Comparison of ENCODE assay signal across 28 cellular contexts in genomic region chr12:50203691-50204090, GRCh38. TPM values are rescaled to one million over a fixed set of nuclear protein-coding genes. Genes with fewer than 3 reads are reported as not detected.
A peak's percentile ranks its signal among the peaks of the same experiment; 100 is the strongest.
DNase-seq lines count a peak whose midpoint lies in the region; ATAC-seq and TF ChIP-seq lines count a peak whose summit lies in the region.
"Had no signal": no experiment of that assay in that cellular context is flagged by ENCODE, and none has a peak within 500 bp of the region (broad histone marks: within the 10 kb centered on the region; RNA-seq: fewer than 3 reads in every experiment).

No MANE protein-coding gene starts in this region.

- no peak overlapping the region for H2AFZ ChIP-seq in smooth muscle cell (ENCODE audit: low read depth)

- intact Hi-C loops in activated CD4-positive, alpha-beta T cell treated with anti-CD3 and anti-CD28 coated beads for 36 hours (cut with DNase I, micrococcal nuclease): no loop called here

- no peak for ATAC-seq in activated CD4-positive, alpha-beta T cell treated with anti-CD3 and anti-CD28 coated beads for 36 hours
- ATAC-seq in HG03025 (IDR thresholded peaks at IDR 0.05; ENCODE audit: low FRiP score, unreplicated experiment): no peak
- ATAC-seq: activated CD8-positive, alpha-beta memory T cell treated with anti-CD3 and anti-CD28 coated beads, Interleukin-2, amount 10 ng/mL, durations not matched to agents 7 days and 5 days; effector memory CD8-positive, alpha-beta T cell; gastrocnemius medialis; left lobe of liver; stimulated activated naive CD8-positive, alpha-beta T cell treated with anti-CD3 and anti-CD28 coated beads, Interleukin-15, amount 100 ng/mL, for 72 hours had no signal

- peak overlapping the region; percentile 24 for H3K27ac Mint-ChIP-seq in T-helper 2 cell treated with Interferon-gamma antibody and Interleukin-4, amounts not matched to agents 5 μg/mL and 100 μg/mL, for 36 hours
- H3K27ac Mint-ChIP-seq in activated CD4-positive, alpha-beta T cell treated with anti-CD3 and anti-CD28 coated beads for 36 hours: no peak overlapping the region
- H3K27ac Mint-ChIP-seq: activated CD8-positive, alpha-beta memory T cell treated with anti-CD3 and anti-CD28 coated beads, Interleukin-2, amount 10 ng/mL, durations not matched to agents 7 days and 5 days; activated naive CD4-positive, alpha-beta T cell treated with anti-CD3 and anti-CD28 coated beads, Interleukin-2, amount 10 ng/mL, durations not matched to agents 7 days and 5 days; CD4-positive, alpha-beta T cell; effector memory CD8-positive, alpha-beta T cell; naive B cell; stimulated activated naive CD8-positive, alpha-beta T cell treated with anti-CD3 and anti-CD28 coated beads, Interleukin-15, amount 100 ng/mL, for 72 hours had no signal

- POLR2A ChIA-PET in RWPE1 (lab: Yijun Ruan, JAX; ENCODE audit: low non-redundant PET): no interaction called here
- POLR2A ChIA-PET in activated CD4-positive, alpha-beta T cell treated with anti-CD3 and anti-CD28 coated beads for 36 hours (lab: Charles Lee): no interaction called here

- peaks cover 17% of the 10 kb centered on the region for H4K20me1 ChIP-seq in smooth muscle cell (ENCODE audit: low read depth)

- no peak overlapping the region for H3K4me3 Mint-ChIP-seq in T-helper 2 cell treated with Interferon-gamma antibody and Interleukin-4, amounts not matched to agents 5 μg/mL and 100 μg/mL, for 36 hours
- no peak overlapping the region for H3K4me3 Mint-ChIP-seq in activated CD4-positive, alpha-beta T cell treated with anti-CD3 and anti-CD28 coated beads for 36 hours
- H3K4me3 Mint-ChIP-seq: activated CD8-positive, alpha-beta memory T cell treated with anti-CD3 and anti-CD28 coated beads, Interleukin-2, amount 10 ng/mL, durations not matched to agents 7 days and 5 days; activated naive CD4-positive, alpha-beta T cell treated with anti-CD3 and anti-CD28 coated beads, Interleukin-2, amount 10 ng/mL, durations not matched to agents 7 days and 5 days; CD4-positive, alpha-beta T cell; effector memory CD8-positive, alpha-beta T cell; stimulated activated naive CD8-positive, alpha-beta T cell treated with anti-CD3 and anti-CD28 coated beads, Interleukin-15, amount 100 ng/mL, for 72 hours had no signal

- H3F3A ChIP-seq in smooth muscle cell (ENCODE audit: low read depth): no peaks in the 10 kb centered on the region

- no peak overlapping the region for H3K4me2 ChIP-seq in smooth muscle cell

- H3K9me3 ChIP-seq in smooth muscle cell (replicated peaks; ENCODE audit: low read depth): no peaks in the 10 kb centered on the region
- H3K9me3 ChIP-seq: colonic mucosa, esophagus muscularis mucosa, gastrocnemius medialis, thyroid gland had no signal

- H3K79me2 ChIP-seq in smooth muscle cell (ENCODE audit: low read depth): peaks cover 40% of the 10 kb centered on the region

- peaks cover 56% of the 10 kb centered on the region for H3K36me3 Mint-ChIP-seq in T-helper 2 cell treated with Interferon-gamma antibody and Interleukin-4, amounts not matched to agents 5 μg/mL and 100 μg/mL, for 36 hours (ENCODE audit: low read depth)
- H3K36me3 Mint-ChIP-seq in activated CD4-positive, alpha-beta T cell treated with anti-CD3 and anti-CD28 coated beads for 36 hours (ENCODE audit: low read depth): peaks cover 39% of the 10 kb centered on the region

- DNase-seq in T-helper 2 cell treated with Interferon-gamma antibody and Interleukin-4, amounts not matched to agents 5 μg/mL and 100 μg/mL, for 36 hours (ENCODE audit: low spot score): no peak
- DNase-seq in T-helper 2 cell (no peak), RWPE1 (ENCODE audit: low spot score) (no peak), epithelial cell of prostate (ENCODE audit: low read depth, low spot score) (no peak), smooth muscle cell (lab: John Stamatoyannopoulos, UW; ENCODE audit: unreplicated experiment) (no peak)
- DNase-seq in activated CD4-positive, alpha-beta T cell treated with anti-CD3 and anti-CD28 coated beads for 36 hours: no peak
- DNase-seq in activated effector memory CD4-positive, alpha-beta T cell treated with anti-CD3 and anti-CD28 coated beads, Interleukin-2, amount 50 U/mL, for 16 hours: no peak
- DNase-seq: 8988T; activated CD8-positive, alpha-beta memory T cell treated with anti-CD3 and anti-CD28 coated beads, Interleukin-2, amount 10 ng/mL, durations not matched to agents 7 days and 5 days; activated naive CD4-positive, alpha-beta T cell treated with anti-CD3 and anti-CD28 coated beads, Interleukin-2, amount 10 ng/mL, durations not matched to agents 7 days and 5 days; amniotic stem cell; CD4-positive, alpha-beta T cell; colonic mucosa; effector memory CD8-positive, alpha-beta T cell; gastrocnemius medialis; H7; naive B cell; NCI-H1105; NCI-H187 treated with DMSO at 0.1 percent for 48 hours; NCI-H526 treated with DMSO at 0.1 percent for 48 hours; stimulated activated CD8-positive, alpha-beta memory T cell treated with anti-CD3 and anti-CD28 coated beads, Interleukin-4, amount 100 ng/mL, for 48 hours; stimulated activated naive CD8-positive, alpha-beta T cell treated with anti-CD3 and anti-CD28 coated beads, Interleukin-15, amount 100 ng/mL, for 72 hours; T-helper 9 cell; thyroid gland had no signal

- H3K27me3 ChIP-seq in smooth muscle cell (ENCODE audit: low read depth): no peaks in the 10 kb centered on the region
- H3K27me3 ChIP-seq: cardiac muscle cell, colonic mucosa, esophagus muscularis mucosa, gastrocnemius medialis, thyroid gland had no signal

- peaks cover 25% of the 10 kb centered on the region for H3K36me3 ChIP-seq in smooth muscle cell (ENCODE audit: low read depth)

- H3K9ac ChIP-seq in smooth muscle cell (ENCODE audit: low read depth): no peak overlapping the region

- CTCF ChIA-PET in RWPE1 (lab: Yijun Ruan, JAX): interaction anchor here (0.6 kb wide), 1 partner anchor 414 kb away, joined by 3 read pairs; no protein-coding TSS in a partner anchor
- CTCF ChIA-PET in activated CD4-positive, alpha-beta T cell treated with anti-CD3 and anti-CD28 coated beads for 36 hours (lab: Charles Lee): interaction anchor here (1.1 to 2.0 kb wide), 2 partner anchors 28 to 49 kb away, joined by 4 read pairs; no protein-coding TSS in a partner anchor

- peaks cover 20% of the 10 kb centered on the region for H3K4me1 Mint-ChIP-seq in T-helper 2 cell treated with Interferon-gamma antibody and Interleukin-4, amounts not matched to agents 5 μg/mL and 100 μg/mL, for 36 hours (ENCODE audit: low read depth)
- peaks cover 3% of the 10 kb centered on the region for H3K4me1 Mint-ChIP-seq in activated CD4-positive, alpha-beta T cell treated with anti-CD3 and anti-CD28 coated beads for 36 hours
- H3K4me1 Mint-ChIP-seq: naive B cell; stimulated activated naive CD8-positive, alpha-beta T cell treated with anti-CD3 and anti-CD28 coated beads, Interleukin-15, amount 100 ng/mL, for 72 hours had no signal

- TF ChIP-seq CTCF in RWPE1 (conservative IDR thresholded peaks at IDR 0.05; ENCODE audit: low read depth) (no peak), smooth muscle cell (IDR thresholded peaks at IDR 0.05; ENCODE audit: borderline replicate concordance, insufficient read depth, poor library complexity, severe bottlenecking) (no peak)

- 93% methylated on average over 2 of the region's 2 CpGs for WGBS in smooth muscle cell (ENCODE audit: low lambda C conversion rate)

- no peaks in the 10 kb centered on the region for H3K9me3 Mint-ChIP-seq in T-helper 2 cell treated with Interferon-gamma antibody and Interleukin-4, amounts not matched to agents 5 μg/mL and 100 μg/mL, for 36 hours
- no peaks in the 10 kb centered on the region for H3K9me3 Mint-ChIP-seq in activated CD4-positive, alpha-beta T cell treated with anti-CD3 and anti-CD28 coated beads for 36 hours (ENCODE audit: low read depth)
- H3K9me3 Mint-ChIP-seq: activated naive CD4-positive, alpha-beta T cell treated with anti-CD3 and anti-CD28 coated beads, Interleukin-2, amount 10 ng/mL, durations not matched to agents 7 days and 5 days; CD4-positive, alpha-beta T cell; effector memory CD8-positive, alpha-beta T cell; stimulated activated naive CD8-positive, alpha-beta T cell treated with anti-CD3 and anti-CD28 coated beads, Interleukin-15, amount 100 ng/mL, for 72 hours had no signal

- H3K27ac ChIP-seq in RWPE1 (peak overlapping the region; percentile 73), epithelial cell of prostate (peak overlapping the region; percentile 99), smooth muscle cell (ENCODE audit: low read depth) (peak overlapping the region; percentile 73)
- H3K27ac ChIP-seq: cardiac muscle cell, esophagus muscularis mucosa, gastrocnemius medialis, thyroid gland had no signal

- no peak overlapping the region for H3K4me3 ChIP-seq in smooth muscle cell
- H3K4me3 ChIP-seq: cardiac muscle cell, colonic mucosa, esophagus muscularis mucosa, gastrocnemius medialis, thyroid gland had no signal

- no peaks in the 10 kb centered on the region for H3K27me3 Mint-ChIP-seq in T-helper 2 cell treated with Interferon-gamma antibody and Interleukin-4, amounts not matched to agents 5 μg/mL and 100 μg/mL, for 36 hours (ENCODE audit: low read depth)
- no peaks in the 10 kb centered on the region for H3K27me3 Mint-ChIP-seq in activated CD4-positive, alpha-beta T cell treated with anti-CD3 and anti-CD28 coated beads for 36 hours
- H3K27me3 Mint-ChIP-seq: activated CD8-positive, alpha-beta memory T cell treated with anti-CD3 and anti-CD28 coated beads, Interleukin-2, amount 10 ng/mL, durations not matched to agents 7 days and 5 days; activated naive CD4-positive, alpha-beta T cell treated with anti-CD3 and anti-CD28 coated beads, Interleukin-2, amount 10 ng/mL, durations not matched to agents 7 days and 5 days; CD4-positive, alpha-beta T cell; effector memory CD8-positive, alpha-beta T cell; naive B cell; stimulated activated naive CD8-positive, alpha-beta T cell treated with anti-CD3 and anti-CD28 coated beads, Interleukin-15, amount 100 ng/mL, for 72 hours had no signal

- H3K4me1 ChIP-seq in smooth muscle cell (ENCODE audit: low read depth): no peaks in the 10 kb centered on the region
- H3K4me1 ChIP-seq: colonic mucosa, esophagus muscularis mucosa had no signal

RNA-seq across cellular contexts. Expression of gene CERS5, which starts 36.5 kb away (rescaled TPM):
- total RNA-seq in smooth muscle cell: 53.5 and 58.1 TPM in 2 replicates
- polyA plus RNA-seq in smooth muscle cell: 95.7 and 102 TPM in 2 replicates
- total RNA-seq in activated CD4-positive, alpha-beta T cell treated with anti-CD3 and anti-CD28 coated beads for 36 hours: 10 to 100 TPM; 49.4 to 64.4 TPM
